In the genomic region with DNA sequence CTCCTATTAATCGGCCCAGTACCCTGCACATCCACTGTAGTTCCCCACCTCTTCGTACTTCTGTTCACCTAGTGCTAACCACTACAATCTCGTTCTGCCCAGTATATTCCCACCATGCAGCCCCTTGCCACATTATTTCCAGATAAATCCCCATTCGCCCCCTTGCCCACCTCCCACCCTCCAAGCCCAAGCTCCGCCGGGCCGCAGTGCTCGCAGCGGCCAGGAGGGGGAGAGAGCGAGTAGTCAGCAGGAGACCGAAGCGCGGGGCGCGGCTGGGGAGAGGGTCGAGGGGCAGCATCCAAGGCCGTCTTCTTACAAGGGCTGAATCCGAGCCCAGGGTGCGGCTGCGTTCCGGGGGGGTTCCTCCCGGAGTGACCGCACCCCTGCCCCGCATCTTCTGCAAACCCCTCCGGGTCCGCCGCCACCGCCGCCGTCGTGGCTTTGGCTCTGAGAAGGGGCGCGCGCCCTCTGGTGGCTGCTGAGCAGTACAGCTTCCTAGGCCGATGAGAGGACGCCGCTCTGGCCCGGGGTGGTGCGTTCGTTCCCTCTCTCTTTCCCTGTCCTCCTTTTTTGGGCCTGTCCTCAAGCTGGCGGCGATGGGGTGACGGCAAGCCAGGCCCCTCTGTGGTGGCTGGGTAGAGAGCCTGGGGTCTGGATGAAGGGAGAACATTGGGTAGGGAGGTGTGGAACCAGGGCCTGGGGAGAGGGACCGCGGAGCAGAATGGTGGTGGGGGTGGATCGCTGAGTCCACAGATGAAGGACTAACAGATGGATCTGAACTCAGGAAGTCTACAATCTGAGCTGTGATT, we compare ENCODE assay signal across 8 cellular contexts. TPM values are rescaled to one million over a fixed set of nuclear protein-coding genes. Genes with fewer than 3 reads are reported as not detected.
DNase-seq lines count a peak whose midpoint lies in the region; ATAC-seq, FAIRE-seq and TF ChIP-seq lines count a peak whose summit lies in the region.

No MANE protein-coding gene starts in this region.

- H3K9me3 ChIP-seq in NT2/D1 (ENCODE audit: insufficient read depth, low read length) (no peaks in the 10 kb centered on the region), esophagus (ENCODE audit: control insufficient read depth in 2 of 2, insufficient read depth in 1 of 2, low read depth in 1 of 2, low read length in 1 of 2) (no peaks in the 10 kb centered on the region), muscle layer of colon (ENCODE audit: low read length) (no peaks in the 10 kb centered on the region)

- H3K9ac ChIP-seq in NT2/D1 (ENCODE audit: insufficient read length, low read depth) (peak overlapping the region; percentile 70), muscle layer of colon (ENCODE audit: low read length) (no peak overlapping the region)

- CTCF ChIA-PET in BJ (lab: Yijun Ruan, JAX), result interaction anchor here (0.6 to 16.9 kb wide), 61 partner anchors 9 to 1578 kb away, joined by 3 to 498 read pairs (median 5); partner anchors contain the start of genes CXXC5 and UBE2D2

- POLR2A ChIA-PET in BJ (lab: Charles Lee), result no interaction called here

- peak; percentile 9 for DNase-seq in BJ (ENCODE audit: low read depth)
- peak; percentile 91 for DNase-seq in GM19239 (ENCODE audit: insufficient read length, low spot score)
- peak; percentile 58 for DNase-seq in NT2/D1 (ENCODE audit: low read depth, low spot score)
- DNase-seq in activated T-cell treated with anti-CD3 and anti-CD28 coated beads, Interleukin-2, amount 50 U/mL, for 1 hour, result peak; percentile 87
- DNase-seq in stimulated activated CD8-positive, alpha-beta memory T cell treated with anti-CD3 and anti-CD28 coated beads, Interleukin-7, amount 100 ng/mL, for 1 hour (ENCODE audit: low read depth in 2 of 2), result peak; percentile 57 to 77

- WGBS in esophagus, 2 donors, result 9% methylated on average over 42 to 46 of the region's 46 CpGs

- H3K27me3 ChIP-seq in BJ (ENCODE audit: control insufficient read depth, insufficient read depth, low read length), result peaks cover 10% of the 10 kb centered on the region
- H3K27me3 ChIP-seq in NT2/D1 (ENCODE audit: insufficient read depth, insufficient read length), result peaks cover 13% of the 10 kb centered on the region
- H3K27me3 ChIP-seq in esophagus (ENCODE audit: control insufficient read depth in 1 of 2, insufficient read depth in 2 of 2, low read length in 2 of 2), result peaks cover 0 to 5% of the 10 kb centered on the region in 2 donors
- peaks cover 0 to 30% of the 10 kb centered on the region in 2 donors for H3K27me3 ChIP-seq in muscle layer of colon (ENCODE audit: control insufficient read depth in 1 of 2, insufficient read depth in 2 of 2, low read length in 2 of 2)

- FAIRE-seq in GM19239 (lab: Jason Lieb, UNC), result peak; percentile 78

- ATAC-seq in HG03378 (IDR thresholded peaks at IDR 0.05; ENCODE audit: unreplicated experiment), result peak; percentile 64

- TF ChIP-seq CTCF in BJ (IDR thresholded peaks at IDR 0.05; ENCODE audit: insufficient read depth, low read depth, low read length), result peak; percentile 93

- H3K4me3 ChIP-seq in BJ (ENCODE audit: low read depth, low read length) (peak overlapping the region; percentile 58), NT2/D1 (ENCODE audit: insufficient read length, low read depth) (peak overlapping the region; percentile 61), esophagus (ENCODE audit: low read depth in 1 of 2, low read length in 2 of 2) (peak overlapping the region; percentile 45 to 53), muscle layer of colon (ENCODE audit: low read depth in 1 of 2, low read length in 2 of 2) (peak overlapping the region; percentile 50 to 58)

- H3K4me1 ChIP-seq in NT2/D1 (ENCODE audit: insufficient read depth, insufficient read length) (peaks cover 5% of the 10 kb centered on the region), esophagus (ENCODE audit: control insufficient read depth in 2 of 2, insufficient read depth in 2 of 2, low read length in 1 of 2) (peaks cover 0 to 4% of the 10 kb centered on the region in 2 donors), muscle layer of colon (ENCODE audit: insufficient read depth, low read length) (no peaks in the 10 kb centered on the region)

- H3K27ac ChIP-seq in esophagus (ENCODE audit: low read depth in 2 of 2, low read length in 1 of 2) (no peak overlapping the region), muscle layer of colon (ENCODE audit: low read depth, low read length) (no peak overlapping the region)

- no peaks in the 10 kb centered on the region for H3K36me3 ChIP-seq in BJ (ENCODE audit: control insufficient read depth, insufficient read depth, low read length)
- H3K36me3 ChIP-seq in NT2/D1 (ENCODE audit: insufficient read depth, insufficient read length, low read length), result no peaks in the 10 kb centered on the region
- no peaks in the 10 kb centered on the region for H3K36me3 ChIP-seq in esophagus (ENCODE audit: control insufficient read depth in 2 of 2, insufficient read depth in 2 of 2, low read length in 1 of 2)
- H3K36me3 ChIP-seq in muscle layer of colon (ENCODE audit: insufficient read depth, low read length), result no peaks in the 10 kb centered on the region

RNA-seq across cellular contexts. Expression of gene PSD2, which starts 30.0 kb away (rescaled TPM):
- polyA plus RNA-seq in BJ (2011; rRNA removed) (0.04 and 0.06 TPM in 2 replicates), esophagus (under 1 TPM; 0.02 to 0.04 TPM)
- polyA minus RNA-seq in BJ (2011; rRNA and poly(A)+ RNA removed), result 0.15 TPM in 1 of 2 replicates, not detected in the other

Comparison
In these comparisons a context has a peak if more than half of its experiments do, and no peak if none do; other contexts are left out.
1. DNase-seq: peak in every context shown above with its lines; median percentile 91 in GM19239; 87 in activated T-cell treated with anti-CD3 and anti-CD28 coated beads, Interleukin-2, amount 50 U/mL, for 1 hour; 67 in stimulated activated CD8-positive, alpha-beta memory T cell treated with anti-CD3 and anti-CD28 coated beads, Interleukin-7, amount 100 ng/mL, for 1 hour; 58 in NT2/D1; 9 in BJ.